ENCODE assay signal across 1 cellular context in the genomic region with DNA sequence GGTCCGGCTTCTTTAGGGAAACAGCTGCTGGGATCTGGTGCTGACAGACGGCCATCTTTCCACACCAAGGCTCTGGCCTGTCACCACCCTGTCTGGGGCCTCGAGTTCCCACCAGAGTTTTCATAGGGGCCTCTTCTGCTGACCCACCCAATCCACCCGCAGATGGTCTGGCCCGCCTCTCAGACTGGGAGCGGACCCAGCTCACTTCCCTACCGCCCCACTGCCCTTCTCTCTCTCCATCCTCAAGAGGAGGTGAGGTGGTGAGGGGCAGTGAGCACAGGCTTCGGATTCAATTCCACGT.
TF ChIP-seq lines count a peak whose summit lies in the region.

No MANE protein-coding gene starts in this region.

TF ChIP-seq in GM23338, 12 proteins besides CTCF, POLR2A, EP300 and RAD21 (continued from another document):
- TF ChIP-seq, protein P1, sequence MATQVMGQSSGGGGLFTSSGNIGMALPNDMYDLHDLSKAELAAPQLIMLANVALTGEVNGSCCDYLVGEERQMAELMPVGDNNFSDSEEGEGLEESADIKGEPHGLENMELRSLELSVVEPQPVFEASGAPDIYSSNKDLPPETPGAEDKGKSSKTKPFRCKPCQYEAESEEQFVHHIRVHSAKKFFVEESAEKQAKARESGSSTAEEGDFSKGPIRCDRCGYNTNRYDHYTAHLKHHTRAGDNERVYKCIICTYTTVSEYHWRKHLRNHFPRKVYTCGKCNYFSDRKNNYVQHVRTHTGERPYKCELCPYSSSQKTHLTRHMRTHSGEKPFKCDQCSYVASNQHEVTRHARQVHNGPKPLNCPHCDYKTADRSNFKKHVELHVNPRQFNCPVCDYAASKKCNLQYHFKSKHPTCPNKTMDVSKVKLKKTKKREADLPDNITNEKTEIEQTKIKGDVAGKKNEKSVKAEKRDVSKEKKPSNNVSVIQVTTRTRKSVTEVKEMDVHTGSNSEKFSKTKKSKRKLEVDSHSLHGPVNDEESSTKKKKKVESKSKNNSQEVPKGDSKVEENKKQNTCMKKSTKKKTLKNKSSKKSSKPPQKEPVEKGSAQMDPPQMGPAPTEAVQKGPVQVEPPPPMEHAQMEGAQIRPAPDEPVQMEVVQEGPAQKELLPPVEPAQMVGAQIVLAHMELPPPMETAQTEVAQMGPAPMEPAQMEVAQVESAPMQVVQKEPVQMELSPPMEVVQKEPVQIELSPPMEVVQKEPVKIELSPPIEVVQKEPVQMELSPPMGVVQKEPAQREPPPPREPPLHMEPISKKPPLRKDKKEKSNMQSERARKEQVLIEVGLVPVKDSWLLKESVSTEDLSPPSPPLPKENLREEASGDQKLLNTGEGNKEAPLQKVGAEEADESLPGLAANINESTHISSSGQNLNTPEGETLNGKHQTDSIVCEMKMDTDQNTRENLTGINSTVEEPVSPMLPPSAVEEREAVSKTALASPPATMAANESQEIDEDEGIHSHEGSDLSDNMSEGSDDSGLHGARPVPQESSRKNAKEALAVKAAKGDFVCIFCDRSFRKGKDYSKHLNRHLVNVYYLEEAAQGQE (IDR thresholded peaks at IDR 0.05; ENCODE audit: unreplicated experiment) = no peak
- TF ChIP-seq JUNB (IDR thresholded peaks at IDR 0.05; ENCODE audit: unreplicated experiment) (no peak), EZH2phosphoT487 (IDR thresholded peaks at IDR 0.05; ENCODE audit: unreplicated experiment) (no peak), ZNF114 (CRISPR knock-in tag; IDR thresholded peaks at IDR 0.05) (no peak)
